In genomic region chr9:98970532-98971041, GRCh38 we compare ENCODE assay signal across 17 cellular contexts. TPM values are rescaled to one million over a fixed set of nuclear protein-coding genes. Genes with fewer than 3 reads are reported as not detected.
DNase-seq lines count a peak whose midpoint lies in the region; ATAC-seq and TF ChIP-seq lines count a peak whose summit lies in the region.
"Had no signal": no experiment of that assay in that cellular context is flagged by ENCODE, and none has a peak within 500 bp of the region (broad histone marks: within the 10 kb centered on the region; RNA-seq: fewer than 3 reads in every experiment).

No MANE protein-coding gene starts in this region.

- DNase-seq in left ventricle myocardium inferior: no peak
- no peak for DNase-seq in left ventricle myocardium superior
- no peak for DNase-seq in endothelial cell (ENCODE audit: low spot score)
- peak; percentile 11 for DNase-seq in pons (ENCODE audit: low spot score)
- no peak for DNase-seq in ureter (ENCODE audit: low spot score)
- DNase-seq in GM10248 (ENCODE audit: extremely low spot score): no peak
- no peak for DNase-seq in OCI-M1 (lab: John Stamatoyannopoulos, UW)
- DNase-seq: activated CD4-positive, CD25-positive, alpha-beta regulatory T cell treated with anti-CD3 and anti-CD28 coated beads, Interleukin-2, amount 50 U/mL, for 72 hours; activated naive CD4-positive, alpha-beta T cell treated with anti-CD3 and anti-CD28 coated beads, Interleukin-2, amount 10 ng/mL, durations not matched to agents 7 days and 5 days; activated T-cell treated with anti-CD3 and anti-CD28 coated beads, Interleukin-2, amount 50 U/mL, for 4 hours; effector memory CD8-positive, alpha-beta T cell; H9; NCI-H1417; RPMI8226 had no signal

- no peaks in the 10 kb centered on the region for H3K27me3 ChIP-seq in left ventricle myocardium inferior (ENCODE audit: low read depth)
- H3K27me3 ChIP-seq: ascending aorta had no signal

- peaks cover 98% of the 10 kb centered on the region for H3K4me1 ChIP-seq in left ventricle myocardium inferior

- H3K27ac ChIP-seq in left ventricle myocardium inferior (replicated peaks): peak overlapping the region; percentile 86
- H3K27ac ChIP-seq: ascending aorta; BLaER1 treated with 17β-estradiol and CSF1 and Interleukin-3, amounts not matched to agents 10 nM and 100 nM had no signal

- H3K9me3 ChIP-seq in left ventricle myocardium inferior (replicated peaks): no peaks in the 10 kb centered on the region
- H3K9me3 ChIP-seq: ascending aorta; BLaER1 treated with 17β-estradiol and CSF1 and Interleukin-3, amounts not matched to agents 10 nM and 100 nM had no signal

- TF ChIP-seq CTCF in left ventricle myocardium inferior (IDR thresholded peaks at IDR 0.05; ENCODE audit: borderline replicate concordance) (no peak), endothelial cell (IDR thresholded peaks at IDR 0.05; ENCODE audit: unreplicated experiment) (no peak), GM10248 (IDR thresholded peaks at IDR 0.05; ENCODE audit: control extremely low read depth, extremely low read depth, low read depth, missing control alignments) (no peak)

- H3K36me3 Mint-ChIP-seq in endothelial cell (ENCODE audit: low read depth, unreplicated experiment): peaks cover 8% of the 10 kb centered on the region
- H3K36me3 Mint-ChIP-seq: activated naive CD4-positive, alpha-beta T cell treated with anti-CD3 and anti-CD28 coated beads, Interleukin-2, amount 10 ng/mL, durations not matched to agents 7 days and 5 days had no signal

- no peak overlapping the region for H3K4me3 Mint-ChIP-seq in endothelial cell (ENCODE audit: unreplicated experiment)
- H3K4me3 Mint-ChIP-seq: activated naive CD4-positive, alpha-beta T cell treated with anti-CD3 and anti-CD28 coated beads, Interleukin-2, amount 10 ng/mL, durations not matched to agents 7 days and 5 days; activated T-cell treated with anti-CD3 and anti-CD28 coated beads, Interleukin-2, amount 50 U/mL, for 4 hours; effector memory CD8-positive, alpha-beta T cell; H9 had no signal

- POLR2A ChIA-PET in GM10248 (lab: Yijun Ruan, JAX): no interaction called here

- CTCF ChIA-PET in GM10248 (lab: Yijun Ruan, JAX): interaction anchor here (1.6 to 8.6 kb wide), 2 partner anchors 25 to 171 kb away, joined by 10 to 97 read pairs; no protein-coding TSS in a partner anchor

- intact Hi-C loops in left ventricle myocardium inferior (cut with micrococcal nuclease): loop anchor here (10.0 kb wide), 1 partner anchor 106 kb away; no protein-coding TSS in a partner anchor
- intact Hi-C loops in left ventricle myocardium superior (cut with micrococcal nuclease): no loop called here

- H3K27me3 Mint-ChIP-seq in endothelial cell (ENCODE audit: unreplicated experiment): peaks cover 4% of the 10 kb centered on the region

- peak overlapping the region; percentile 73 for H3K27ac Mint-ChIP-seq in endothelial cell (ENCODE audit: unreplicated experiment)
- H3K27ac Mint-ChIP-seq: activated naive CD4-positive, alpha-beta T cell treated with anti-CD3 and anti-CD28 coated beads, Interleukin-2, amount 10 ng/mL, durations not matched to agents 7 days and 5 days; effector memory CD8-positive, alpha-beta T cell had no signal

- no peak overlapping the region for H3K4me3 ChIP-seq in left ventricle myocardium inferior
- H3K4me3 ChIP-seq: ascending aorta; BLaER1 treated with 17β-estradiol and CSF1 and Interleukin-3, amounts not matched to agents 10 nM and 100 nM had no signal

- peaks cover 5% of the 10 kb centered on the region for H3K36me3 ChIP-seq in left ventricle myocardium inferior
- H3K36me3 ChIP-seq: ascending aorta; BLaER1 treated with 17β-estradiol and CSF1 and Interleukin-3, amounts not matched to agents 10 nM and 100 nM had no signal

- H3K4me1 Mint-ChIP-seq in endothelial cell (ENCODE audit: unreplicated experiment): peaks cover 34% of the 10 kb centered on the region

- H3K9me3 Mint-ChIP-seq in endothelial cell (ENCODE audit: unreplicated experiment): no peaks in the 10 kb centered on the region
- H3K9me3 Mint-ChIP-seq: activated naive CD4-positive, alpha-beta T cell treated with anti-CD3 and anti-CD28 coated beads, Interleukin-2, amount 10 ng/mL, durations not matched to agents 7 days and 5 days; activated T-cell treated with anti-CD3 and anti-CD28 coated beads, Interleukin-2, amount 50 U/mL, for 4 hours; effector memory CD8-positive, alpha-beta T cell; H9 had no signal

- ATAC-seq in left ventricle myocardium superior: no peak
- no peak for ATAC-seq in HG02884 (IDR thresholded peaks at IDR 0.05; ENCODE audit: unreplicated experiment)
- ATAC-seq: activated T-cell treated with anti-CD3 and anti-CD28 coated beads, Interleukin-2, amount 50 U/mL, for 4 hours; effector memory CD8-positive, alpha-beta T cell had no signal

RNA-seq across cellular contexts. Expression of gene COL15A1, which starts 26.9 kb away (rescaled TPM):
- total RNA-seq in left ventricle myocardium inferior (45.4 TPM), left ventricle myocardium superior (47.2 TPM), endothelial cell (ENCODE audit: unreplicated experiment) (24.0 TPM), ureter (63.2 TPM)
- total RNA-seq: H9 had no signal
